Comparison of ENCODE assay signal across 10 cellular contexts in genomic region chr6:125746019-125746414, GRCh38. TPM values are rescaled to one million over a fixed set of nuclear protein-coding genes. Genes with fewer than 3 reads are reported as not detected.
DNase-seq lines count a peak whose midpoint lies in the region; ATAC-seq and TF ChIP-seq lines count a peak whose summit lies in the region.
"Had no signal": no experiment of that assay in that cellular context is flagged by ENCODE, and none has a peak within 500 bp of the region (broad histone marks: within the 10 kb centered on the region; RNA-seq: fewer than 3 reads in every experiment).

No MANE protein-coding gene starts in this region.

- no peaks in the 10 kb centered on the region for H4K20me1 ChIP-seq in PC-3 (ENCODE audit: low read length)

- no peaks in the 10 kb centered on the region for H3K36me3 ChIP-seq in stomach
- H3K36me3 ChIP-seq in PC-3 (ENCODE audit: low read depth, low read length) = no peaks in the 10 kb centered on the region

- H3K9me3 ChIP-seq in stomach (no peaks in the 10 kb centered on the region), PC-3 (ENCODE audit: low read length) (no peaks in the 10 kb centered on the region)

- no peak overlapping the region for H2AFZ ChIP-seq in PC-3 (ENCODE audit: low read length)

- no peak for ATAC-seq in PC-3

- H3K27me3 ChIP-seq in stomach (peaks cover 0 to 66% (median 58%) of the 10 kb centered on the region in 3 donors), PC-3 (ENCODE audit: low read length) (peaks cover 96% of the 10 kb centered on the region)

- POLR2A ChIA-PET in activated CD4-positive, alpha-beta memory T cell treated with anti-CD3 and anti-CD28 coated beads, Interleukin-2, amount 10 ng/mL, durations not matched to agents 7 days and 5 days (lab: Charles Lee) = interaction anchor here (1.0 to 1.8 kb wide), 2 partner anchors 210 to 445 kb away, joined by 3 to 5 read pairs; partner anchors contain the start of genes HDDC2 and HINT3
- POLR2A ChIA-PET in PC-3 (lab: Charles Lee; ENCODE audit: unreplicated experiment) = no interaction called here

- peaks cover 7 to 47% (median 39%) of the 10 kb centered on the region in 4 donors for H3K4me1 ChIP-seq in stomach
- peaks cover 26% of the 10 kb centered on the region for H3K4me1 ChIP-seq in PC-3 (ENCODE audit: insufficient read depth, low read length)

- H3K27ac Mint-ChIP-seq in activated CD4-positive, alpha-beta memory T cell treated with anti-CD3 and anti-CD28 coated beads, Interleukin-2, amount 10 ng/mL, durations not matched to agents 7 days and 5 days = no peak overlapping the region
- H3K27ac Mint-ChIP-seq in immature natural killer cell = peak overlapping the region; percentile 74 to 96 (median 89)

- no peak overlapping the region for H3K9ac ChIP-seq in PC-3 (ENCODE audit: low read length)

- DNase-seq in NCI-H510A treated with DMSO at 0.1 percent for 48 hours (lab: John Stamatoyannopoulos, UW) (peak; percentile 13), NCI-H510A (lab: John Stamatoyannopoulos, UW) (no peak), immature natural killer cell (no peak), stomach (no peak), PC-3 (no peak), C1 segment of cervical spinal cord (lab: John Stamatoyannopoulos, UW) (no peak)
- DNase-seq in activated CD4-positive, alpha-beta memory T cell treated with anti-CD3 and anti-CD28 coated beads, Interleukin-2, amount 10 ng/mL, durations not matched to agents 7 days and 5 days = no peak
- DNase-seq in activated effector memory CD4-positive, alpha-beta T cell treated with anti-CD3 and anti-CD28 coated beads, Interleukin-2, amount 50 U/mL, for 16 hours = no peak
- DNase-seq: NCI-H1436 had no signal

- no peaks in the 10 kb centered on the region for H3K9me2 ChIP-seq in PC-3 (replicated peaks; ENCODE audit: low read length)

- intact Hi-C loops in stomach (cut with DNase I; ENCODE audit: low total_unique reads) (no loop called here), PC-3 (cut with micrococcal nuclease) (no loop called here)

- H3K4me3 ChIP-seq in stomach = peak overlapping the region in 1 of 4 donors; percentile 72
- H3K4me3 ChIP-seq in PC-3 (ENCODE audit: low read length) = no peak overlapping the region

- WGBS in stomach, 5 donors = 42 to 62% (median 52%) methylated on average over 5 of the region's 5 CpGs

- CTCF ChIA-PET in activated CD4-positive, alpha-beta memory T cell treated with anti-CD3 and anti-CD28 coated beads, Interleukin-2, amount 10 ng/mL, durations not matched to agents 7 days and 5 days (lab: Charles Lee) = interaction anchor here (1.0 to 1.7 kb wide), 6 partner anchors 8 to 436 kb away, joined by 3 to 9 read pairs (median 4); partner anchors contain the start of gene HINT3
- CTCF ChIA-PET in PC-3 (lab: Charles Lee) = no interaction called here

- H3K27me3 Mint-ChIP-seq in activated CD4-positive, alpha-beta memory T cell treated with anti-CD3 and anti-CD28 coated beads, Interleukin-2, amount 10 ng/mL, durations not matched to agents 7 days and 5 days = peaks cover 73% of the 10 kb centered on the region
- peaks cover 23 to 31% (median 29%) of the 10 kb centered on the region in 3 donors for H3K27me3 Mint-ChIP-seq in immature natural killer cell (ENCODE audit: low read depth in 3 of 3)

- H3K27ac ChIP-seq in stomach (peak overlapping the region in 4 of 5 donors; percentile 76 to 87 (median 82)), PC-3 (ENCODE audit: low read length) (no peak overlapping the region)

- H3F3A ChIP-seq in PC-3 (ENCODE audit: low read length, unreplicated experiment) = no peaks in the 10 kb centered on the region

- H3K4me2 ChIP-seq in PC-3 (ENCODE audit: low read length) = no peak overlapping the region

- H3K4me1 Mint-ChIP-seq in activated CD4-positive, alpha-beta memory T cell treated with anti-CD3 and anti-CD28 coated beads, Interleukin-2, amount 10 ng/mL, durations not matched to agents 7 days and 5 days = peaks cover 37% of the 10 kb centered on the region
- H3K4me1 Mint-ChIP-seq in immature natural killer cell = peaks cover 31 to 42% of the 10 kb centered on the region in 2 donors

- TF ChIP-seq CTCF in stomach (IDR thresholded peaks at IDR 0.05) = no peak
- TF ChIP-seq CTCF in PC-3 (conservative IDR thresholded peaks at IDR 0.05; ENCODE audit: low read depth, low read length) = no peak

- no peak for TF ChIP-seq POLR2A in stomach (IDR thresholded peaks at IDR 0.05)

- BruUV-seq in PC-3 (replicated peaks; lab: Mats Ljungman, UMichigan) = no TSS peak

- H3K79me2 ChIP-seq in PC-3 (ENCODE audit: low read length) = no peaks in the 10 kb centered on the region

- no peaks in the 10 kb centered on the region for H3K36me3 Mint-ChIP-seq in activated CD4-positive, alpha-beta memory T cell treated with anti-CD3 and anti-CD28 coated beads, Interleukin-2, amount 10 ng/mL, durations not matched to agents 7 days and 5 days (ENCODE audit: low read depth)
- H3K36me3 Mint-ChIP-seq in immature natural killer cell = no peaks in the 10 kb centered on the region

- peak overlapping the region; percentile 80 for H3K4me3 Mint-ChIP-seq in activated CD4-positive, alpha-beta memory T cell treated with anti-CD3 and anti-CD28 coated beads, Interleukin-2, amount 10 ng/mL, durations not matched to agents 7 days and 5 days
- peak overlapping the region; percentile 88 to 96 (median 90) for H3K4me3 Mint-ChIP-seq in immature natural killer cell

- H3K9me3 Mint-ChIP-seq in activated CD4-positive, alpha-beta memory T cell treated with anti-CD3 and anti-CD28 coated beads, Interleukin-2, amount 10 ng/mL, durations not matched to agents 7 days and 5 days = no peaks in the 10 kb centered on the region
- H3K9me3 Mint-ChIP-seq in immature natural killer cell = no peaks in the 10 kb centered on the region

- no peak for TF ChIP-seq EP300 in stomach (IDR thresholded peaks at IDR 0.05)

RNA-seq across cellular contexts. Expression of gene HEY2, which starts 3.4 kb away (rescaled TPM):
- total RNA-seq in activated CD4-positive, alpha-beta memory T cell treated with anti-CD3 and anti-CD28 coated beads, Interleukin-2, amount 10 ng/mL, durations not matched to agents 7 days and 5 days = not detected
- polyA plus RNA-seq in immature natural killer cell (1 to 10 TPM in 1 of 3 donors, under 1 TPM in 2; 0.72 to 2.1 (median 0.76) TPM), stomach (1 to 10 TPM in 2 of 3 donors, under 1 TPM in 1; 0.83 to 3.8 (median 1.1) TPM)
- total RNA-seq in stomach (1 to 10 TPM in 3 of 5 donors, not detected in 2; 1.0 to 1.7 (median 1.3) TPM), PC-3 (2014; rRNA removed) (not detected in 2 replicates)
- total RNA-seq: A172 had no signal

RNA-seq across cellular contexts. Expression of gene NCOA7, which starts 44.7 kb away (rescaled TPM):
- total RNA-seq in activated CD4-positive, alpha-beta memory T cell treated with anti-CD3 and anti-CD28 coated beads, Interleukin-2, amount 10 ng/mL, durations not matched to agents 7 days and 5 days = 10 to 100 TPM; 45.2 to 49.9 TPM
- 10 to 100 TPM; 10.2 to 48.1 (median 16.1) TPM for polyA plus RNA-seq in immature natural killer cell
- total RNA-seq in stomach = 100 to 1,000 TPM in 1 of 5 donors, 10 to 100 TPM in 3, 1 to 10 TPM in 1; 1.2 to 131 (median 27.5) TPM
- polyA plus RNA-seq in stomach = 10 to 100 TPM; 13.7 to 26.0 (median 17.6) TPM
- 12.1 and 13.4 TPM in 2 replicates for total RNA-seq in PC-3 (2014; rRNA removed)
